In genomic region chr1:114093624-114094302, GRCh38 we compare ENCODE assay signal across 12 cellular contexts. TPM values are rescaled to one million over a fixed set of nuclear protein-coding genes. Genes with fewer than 3 reads are reported as not detected.
DNase-seq lines count a peak whose midpoint lies in the region; ATAC-seq and TF ChIP-seq lines count a peak whose summit lies in the region.
"Had no signal": no experiment of that assay in that cellular context is flagged by ENCODE, and none has a peak within 500 bp of the region (broad histone marks: within the 10 kb centered on the region; RNA-seq: fewer than 3 reads in every experiment).

No MANE protein-coding gene starts in this region.

- no peak for TF ChIP-seq POLR2A in breast epithelium (IDR thresholded peaks at IDR 0.05)

- H3K4me3 Mint-ChIP-seq in MCF 10A (ENCODE audit: unreplicated experiment) (no peak overlapping the region), Calu3 (ENCODE audit: low read depth, unreplicated experiment) (no peak overlapping the region)
- H3K4me3 Mint-ChIP-seq: stimulated activated naive CD8-positive, alpha-beta T cell treated with anti-CD3 and anti-CD28 coated beads, Interleukin-15, Interleukin-2, amounts not matched to agents 100 ng/mL and 50 ng/mL, for 24 hours had no signal

- intact Hi-C loops in MCF 10A (cut with micrococcal nuclease) (loop anchor here (1.0 to 5.0 kb wide), 3 partner anchors 115 to 189 kb away; partner anchors contain the start of gene OLFML3), breast epithelium (cut with DNase I; ENCODE audit: low total_unique reads) (no loop called here), Calu3 (cut with micrococcal nuclease; ENCODE audit: unreplicated experiment) (loop anchor here (5.0 kb wide), 1 partner anchor 189 kb away; no protein-coding TSS in a partner anchor)

- H3K36me3 Mint-ChIP-seq in MCF 10A (ENCODE audit: insufficient read depth, unreplicated experiment) (no peaks in the 10 kb centered on the region), Calu3 (ENCODE audit: insufficient read depth, unreplicated experiment) (no peaks in the 10 kb centered on the region)

- H3K4me3 ChIP-seq in breast epithelium, result no peak overlapping the region
- H3K4me3 ChIP-seq in OCI-LY3 (ENCODE audit: low read length), result no peak overlapping the region
- H3K4me3 ChIP-seq in fibroblast of villous mesenchyme (ENCODE audit: low read depth, low read length), result no peak overlapping the region
- H3K4me3 ChIP-seq: ascending aorta had no signal

- H3K27me3 Mint-ChIP-seq in MCF 10A (ENCODE audit: insufficient read depth, unreplicated experiment) (peaks cover 46% of the 10 kb centered on the region), Calu3 (ENCODE audit: unreplicated experiment) (peaks cover 83% of the 10 kb centered on the region)

- H3K27me3 ChIP-seq in breast epithelium (no peaks in the 10 kb centered on the region), OCI-LY3 (ENCODE audit: low read depth, low read length) (0 out of 2 replicates have a peak, but pooled peaks cover 6% of the 10 kb centered on the region)
- H3K27me3 ChIP-seq: ascending aorta had no signal

- H3K36me3 ChIP-seq in breast epithelium, result no peaks in the 10 kb centered on the region
- no peaks in the 10 kb centered on the region for H3K36me3 ChIP-seq in OCI-LY3 (replicated peaks; ENCODE audit: low read depth, low read length)
- H3K36me3 ChIP-seq: ascending aorta had no signal

- H3K4me1 ChIP-seq in breast epithelium, result no peaks in the 10 kb centered on the region
- no peaks in the 10 kb centered on the region for H3K4me1 ChIP-seq in OCI-LY3 (ENCODE audit: low read length)
- H3K4me1 ChIP-seq: ascending aorta had no signal

- H3K9me3 Mint-ChIP-seq in MCF 10A (ENCODE audit: unreplicated experiment) (no peaks in the 10 kb centered on the region), Calu3 (ENCODE audit: low read depth, unreplicated experiment) (no peaks in the 10 kb centered on the region)
- H3K9me3 Mint-ChIP-seq: stimulated activated naive CD8-positive, alpha-beta T cell treated with anti-CD3 and anti-CD28 coated beads, Interleukin-15, Interleukin-2, amounts not matched to agents 100 ng/mL and 50 ng/mL, for 24 hours had no signal

- H3K4me1 Mint-ChIP-seq in MCF 10A (ENCODE audit: insufficient read depth, unreplicated experiment) (peaks cover 11% of the 10 kb centered on the region), Calu3 (ENCODE audit: low read depth, unreplicated experiment) (no peaks in the 10 kb centered on the region)

- H4K20me1 ChIP-seq in OCI-LY3 (ENCODE audit: insufficient read depth, low read length), result no peaks in the 10 kb centered on the region

- DNase-seq in MCF 10A (ENCODE audit: unreplicated experiment), result peak; percentile 45
- DNase-seq in breast epithelium (ENCODE audit: low spot score in 2 of 2), result no peak
- peak; percentile 3 for DNase-seq in fibroblast of villous mesenchyme (ENCODE audit: low read depth)
- peak; percentile 10 for DNase-seq in stromal cell of bone marrow (ENCODE audit: low read depth)
- no peak for DNase-seq in SHP77 treated with DMSO at 0.1 percent for 48 hours (lab: John Stamatoyannopoulos, UW)
- no peak for DNase-seq in Calu3
- DNase-seq: activated CD8-positive, alpha-beta memory T cell treated with anti-CD3 and anti-CD28 coated beads for 24 hours; NCI-H2081 treated with DMSO at 0.1 percent for 48 hours had no signal

- POLR2A ChIA-PET in MCF 10A (lab: Yijun Ruan, JAX), result interaction anchor here (0.7 kb wide), 1 partner anchor 105 kb away, joined by 3 read pairs; no protein-coding TSS in a partner anchor

- H2AFZ ChIP-seq in OCI-LY3 (ENCODE audit: low read depth, low read length), result no peak overlapping the region

- no peak for ATAC-seq in GM19328 (IDR thresholded peaks at IDR 0.05; ENCODE audit: unreplicated experiment)

- H3K4me2 ChIP-seq in OCI-LY3 (ENCODE audit: low read length), result no peak overlapping the region

- H3K27ac ChIP-seq in breast epithelium, result no peak overlapping the region
- H3K27ac ChIP-seq in OCI-LY3 (ENCODE audit: low read length), result no peak overlapping the region
- H3K27ac ChIP-seq: ascending aorta had no signal

- TF ChIP-seq CTCF in MCF 10A (IDR thresholded peaks at IDR 0.05; ENCODE audit: unreplicated experiment) (peak; percentile 23), breast epithelium (IDR thresholded peaks at IDR 0.05) (no peak), OCI-LY3 (IDR thresholded peaks at IDR 0.05; ENCODE audit: low read depth, low read length) (peak; percentile 25; the same call in 1 of the 2 replicates), fibroblast of villous mesenchyme (IDR thresholded peaks at IDR 0.05; ENCODE audit: insufficient read depth, low read depth, low read length) (no peak), Calu3 (IDR thresholded peaks at IDR 0.05; ENCODE audit: unreplicated experiment) (no peak)

- no peak overlapping the region for H3K9ac ChIP-seq in OCI-LY3 (ENCODE audit: low read length)

- H3K9me3 ChIP-seq in breast epithelium (no peaks in the 10 kb centered on the region), OCI-LY3 (ENCODE audit: insufficient read depth, low read length) (no peaks in the 10 kb centered on the region)
- H3K9me3 ChIP-seq: ascending aorta had no signal

- BruUV-seq in MCF 10A (replicated peaks; lab: Mats Ljungman, UMichigan) (no TSS peak), Calu3 (replicated peaks; lab: Mats Ljungman, UMichigan) (no TSS peak)

- no peak overlapping the region for H3K27ac Mint-ChIP-seq in MCF 10A (ENCODE audit: low read depth, unreplicated experiment)
- no peak overlapping the region for H3K27ac Mint-ChIP-seq in Calu3 (ENCODE audit: unreplicated experiment)
- H3K27ac Mint-ChIP-seq: stimulated activated naive CD8-positive, alpha-beta T cell treated with anti-CD3 and anti-CD28 coated beads, Interleukin-15, Interleukin-2, amounts not matched to agents 100 ng/mL and 50 ng/mL, for 24 hours had no signal

- CTCF ChIA-PET in MCF 10A (lab: Yijun Ruan, JAX) (interaction anchor here (0.6 to 3.2 kb wide), 7 partner anchors 8 to 383 kb away, joined by 3 to 19 read pairs (median 4); no protein-coding TSS in a partner anchor), Calu3 (lab: Charles Lee) (no interaction called here)

- H3K79me2 ChIP-seq in OCI-LY3 (ENCODE audit: low read length), result no peaks in the 10 kb centered on the region

RNA-seq across cellular contexts. Expression of gene SYT6, which starts 59.9 kb away (rescaled TPM):
- total RNA-seq in MCF 10A (2022) (not detected in 2 replicates), breast epithelium (under 1 TPM; under 0.01 to 0.15 (median under 0.01) TPM), fibroblast of villous mesenchyme (not detected in 2 replicates), Calu3 (2022) (not detected in 2 replicates)
- total RNA-seq: ascending aorta had no signal

Comparison
In these comparisons a context has a peak if more than half of its experiments do, and no peak if none do; other contexts are left out.
1. DNase-seq: peak in MCF 10A (single experiment), fibroblast of villous mesenchyme (single experiment) and stromal cell of bone marrow (single experiment); none in breast epithelium (0 of 2), SHP77 treated with DMSO at 0.1 percent for 48 hours (single experiment) and Calu3 (single experiment).
2. CTCF ChIP-seq: peak in MCF 10A (single experiment) and OCI-LY3 (single experiment); none in breast epithelium (0 of 3), fibroblast of villous mesenchyme (single experiment) and Calu3 (single experiment).